ENCODE assay signal across 1 cellular context in the genomic region with DNA sequence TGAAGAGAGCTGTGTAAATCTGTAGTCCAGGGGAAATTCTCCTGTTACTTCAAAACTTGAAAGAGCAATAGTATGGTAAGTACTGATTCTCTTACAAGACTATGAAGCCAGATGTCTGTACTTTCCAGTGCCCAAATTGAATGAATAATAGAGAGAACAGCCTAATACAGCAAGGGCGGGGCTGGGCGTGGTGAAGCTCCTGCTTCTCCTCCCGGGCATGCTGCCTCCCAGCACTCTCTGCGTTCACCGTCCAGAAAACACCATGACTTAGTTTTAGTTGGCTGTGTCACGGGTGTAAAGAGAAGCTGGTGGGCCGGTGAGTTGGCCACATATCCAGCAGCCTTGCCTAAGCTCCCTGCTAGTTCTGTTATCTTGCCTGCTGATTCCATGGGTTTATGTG.
TF ChIP-seq lines count a peak whose summit lies in the region.

No MANE protein-coding gene starts in this region.

TF ChIP-seq in HepG2, 621 proteins besides CTCF, POLR2A, EP300 and RAD21 (continued from another document):
- TF ChIP-seq, protein P1, sequence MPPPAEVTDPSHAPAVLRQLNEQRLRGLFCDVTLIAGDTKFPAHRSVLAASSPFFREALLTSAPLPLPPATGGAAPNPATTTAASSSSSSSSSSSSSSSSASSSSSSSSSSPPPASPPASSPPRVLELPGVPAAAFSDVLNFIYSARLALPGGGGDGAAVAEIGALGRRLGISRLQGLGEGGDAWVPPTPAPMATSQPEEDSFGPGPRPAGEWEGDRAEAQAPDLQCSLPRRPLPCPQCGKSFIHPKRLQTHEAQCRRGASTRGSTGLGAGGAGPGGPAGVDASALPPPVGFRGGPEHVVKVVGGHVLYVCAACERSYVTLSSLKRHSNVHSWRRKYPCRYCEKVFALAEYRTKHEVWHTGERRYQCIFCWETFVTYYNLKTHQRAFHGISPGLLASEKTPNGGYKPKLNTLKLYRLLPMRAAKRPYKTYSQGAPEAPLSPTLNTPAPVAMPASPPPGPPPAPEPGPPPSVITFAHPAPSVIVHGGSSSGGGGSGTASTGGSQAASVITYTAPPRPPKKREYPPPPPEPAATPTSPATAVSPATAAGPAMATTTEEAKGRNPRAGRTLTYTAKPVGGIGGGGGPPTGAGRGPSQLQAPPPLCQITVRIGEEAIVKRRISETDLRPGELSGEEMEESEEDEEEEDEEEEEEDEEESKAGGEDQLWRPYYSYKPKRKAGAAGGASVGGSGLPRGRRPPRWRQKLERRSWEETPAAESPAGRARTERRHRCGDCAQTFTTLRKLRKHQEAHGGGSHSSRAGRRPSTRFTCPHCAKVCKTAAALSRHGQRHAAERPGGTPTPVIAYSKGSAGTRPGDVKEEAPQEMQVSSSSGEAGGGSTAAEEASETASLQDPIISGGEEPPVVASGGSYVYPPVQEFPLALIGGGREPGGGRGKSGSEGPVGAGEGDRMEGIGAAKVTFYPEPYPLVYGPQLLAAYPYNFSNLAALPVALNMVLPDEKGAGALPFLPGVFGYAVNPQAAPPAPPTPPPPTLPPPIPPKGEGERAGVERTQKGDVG (CRISPR knock-in tag; IDR thresholded peaks at IDR 0.05; ENCODE audit: borderline replicate concordance), result no peak
- TF ChIP-seq ZBTB20 (CRISPR knock-in tag; IDR thresholded peaks at IDR 0.05; ENCODE audit: borderline replicate concordance, low read depth) (no peak), ZNF737 (CRISPR knock-in tag; IDR thresholded peaks at IDR 0.05; ENCODE audit: borderline replicate concordance) (no peak), ZBTB42 (CRISPR knock-in tag; IDR thresholded peaks at IDR 0.05) (no peak)
